In the genomic region with DNA sequence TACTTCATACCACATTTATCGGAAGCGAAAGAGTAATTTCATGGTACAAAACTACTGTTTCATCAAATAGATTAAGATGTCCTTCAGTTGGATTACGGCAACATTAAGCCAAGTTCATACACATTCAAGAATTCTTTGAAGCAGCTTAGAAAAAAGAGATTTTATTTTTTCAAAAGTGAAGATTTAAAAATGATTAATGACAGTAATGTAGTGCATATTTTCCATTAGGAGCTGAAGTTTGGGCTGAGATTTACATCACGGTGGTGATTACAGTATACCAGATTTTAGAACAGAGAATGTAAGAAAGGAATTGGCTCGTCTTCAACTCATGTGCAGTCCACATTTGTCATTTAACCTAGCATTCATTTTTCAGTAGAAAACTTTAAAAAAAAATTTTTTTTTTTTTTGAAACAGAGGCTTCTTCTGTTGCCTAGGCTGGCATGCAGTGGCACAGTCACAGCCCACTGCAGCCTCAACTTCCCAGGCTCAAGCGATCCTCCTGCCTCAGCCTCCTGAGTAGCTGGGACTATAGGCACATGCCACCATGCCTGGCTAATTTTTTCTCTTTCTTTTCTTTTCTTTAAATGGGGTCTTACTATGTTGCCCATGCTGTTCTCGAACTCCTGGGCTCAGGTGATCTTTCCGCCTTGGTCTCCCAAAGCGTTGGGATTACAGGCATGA, we compare ENCODE assay signal across 9 cellular contexts. TPM values are rescaled to one million over a fixed set of nuclear protein-coding genes. Genes with fewer than 3 reads are reported as not detected.
DNase-seq lines count a peak whose midpoint lies in the region; ATAC-seq and TF ChIP-seq lines count a peak whose summit lies in the region.
"Had no signal": no experiment of that assay in that cellular context is flagged by ENCODE, and none has a peak within 500 bp of the region (broad histone marks: within the 10 kb centered on the region; RNA-seq: fewer than 3 reads in every experiment).

No MANE protein-coding gene starts in this region.

- peak overlapping the region; percentile 81 to 85 for H3K4me3 Mint-ChIP-seq in activated T-cell treated with anti-CD3 and anti-CD28 coated beads, Interleukin-2, amount 50 U/mL, for 72 hours
- H3K4me3 Mint-ChIP-seq in activated CD8-positive, alpha-beta T cell treated with anti-CD3 and anti-CD28 coated beads, Interleukin-2, amount 10 ng/mL, durations not matched to agents 7 days and 5 days: peak overlapping the region; percentile 95

- no peak overlapping the region for H3K9ac ChIP-seq in stomach smooth muscle (ENCODE audit: low read length in 2 of 2)

- H3K4me3 ChIP-seq in fibroblast of pulmonary artery (replicated peaks; ENCODE audit: low read depth, low read length) (peak overlapping the region; percentile 73), stomach smooth muscle (ENCODE audit: low read length in 2 of 2) (peak overlapping the region; percentile 57 to 79), psoas muscle (no peak overlapping the region)

- H3K9me3 ChIP-seq in stomach smooth muscle (ENCODE audit: control insufficient read depth in 2 of 2, low read length in 2 of 2) (no peaks in the 10 kb centered on the region), psoas muscle (no peaks in the 10 kb centered on the region)

- 92 to 95% (median 94%) methylated on average over 9 of the region's 9 CpGs for WGBS in psoas muscle, 3 donors

- no peak for DNase-seq in activated T-cell treated with anti-CD3 and anti-CD28 coated beads, Interleukin-2, amount 50 U/mL, for 72 hours
- no peak for DNase-seq in activated T-cell treated with anti-CD3 and anti-CD28 coated beads, Interleukin-2, amount 50 U/mL, for 48 hours
- no peak for DNase-seq in activated CD8-positive, alpha-beta T cell treated with anti-CD3 and anti-CD28 coated beads, Interleukin-2, amount 10 ng/mL, durations not matched to agents 7 days and 5 days
- DNase-seq in fibroblast of pulmonary artery (ENCODE audit: low read depth): no peak
- DNase-seq in psoas muscle: no peak
- DNase-seq in DMS 273 treated with DMSO at 0.1 percent for 48 hours (lab: John Stamatoyannopoulos, UW): no peak
- DNase-seq: Karpas-422 had no signal

- H3K27ac Mint-ChIP-seq in activated T-cell treated with anti-CD3 and anti-CD28 coated beads, Interleukin-2, amount 50 U/mL, for 72 hours: peak overlapping the region; percentile 33
- peak overlapping the region; percentile 86 for H3K27ac Mint-ChIP-seq in activated CD8-positive, alpha-beta T cell treated with anti-CD3 and anti-CD28 coated beads, Interleukin-2, amount 10 ng/mL, durations not matched to agents 7 days and 5 days

- POLR2A ChIA-PET in activated CD8-positive, alpha-beta T cell treated with anti-CD3 and anti-CD28 coated beads, Interleukin-2, amount 10 ng/mL, durations not matched to agents 7 days and 5 days (lab: Charles Lee): interaction anchor here (0.9 to 2.1 kb wide), 3 partner anchors 12 to 65 kb away, joined by 3 to 11 read pairs (median 6); no protein-coding TSS in a partner anchor

- H3K36me3 ChIP-seq in stomach smooth muscle (ENCODE audit: control insufficient read depth in 2 of 2, insufficient read depth in 2 of 2, low read length in 2 of 2): no peaks in the 10 kb centered on the region
- H3K36me3 ChIP-seq in psoas muscle (ENCODE audit: insufficient read depth in 1 of 2, low read depth in 1 of 2): no peaks in the 10 kb centered on the region

- no peaks in the 10 kb centered on the region for H3K9me3 Mint-ChIP-seq in activated T-cell treated with anti-CD3 and anti-CD28 coated beads, Interleukin-2, amount 50 U/mL, for 72 hours
- H3K9me3 Mint-ChIP-seq in activated CD8-positive, alpha-beta T cell treated with anti-CD3 and anti-CD28 coated beads, Interleukin-2, amount 10 ng/mL, durations not matched to agents 7 days and 5 days (ENCODE audit: insufficient read depth): no peaks in the 10 kb centered on the region

- ATAC-seq in activated T-cell treated with anti-CD3 and anti-CD28 coated beads, Interleukin-2, amount 50 U/mL, for 72 hours (replicated peaks in 1 of 2): no peak
- no peak for ATAC-seq in activated CD8-positive, alpha-beta T cell treated with anti-CD3 and anti-CD28 coated beads, Interleukin-2, amount 10 ng/mL, durations not matched to agents 7 days and 5 days
- ATAC-seq in psoas muscle (no peak), HG02981 (IDR thresholded peaks at IDR 0.05; ENCODE audit: unreplicated experiment) (no peak)

- peaks cover 53% of the 10 kb centered on the region for H3K4me1 Mint-ChIP-seq in activated T-cell treated with anti-CD3 and anti-CD28 coated beads, Interleukin-2, amount 50 U/mL, for 72 hours (ENCODE audit: low read depth)
- peaks cover 74% of the 10 kb centered on the region for H3K4me1 Mint-ChIP-seq in activated CD8-positive, alpha-beta T cell treated with anti-CD3 and anti-CD28 coated beads, Interleukin-2, amount 10 ng/mL, durations not matched to agents 7 days and 5 days (ENCODE audit: low read depth)

- TF ChIP-seq CTCF in fibroblast of pulmonary artery (IDR thresholded peaks at IDR 0.05; ENCODE audit: low read length, missing control alignments): no peak
- TF ChIP-seq CTCF in psoas muscle (IDR thresholded peaks at IDR 0.05): no peak

- H3K27ac ChIP-seq in stomach smooth muscle (ENCODE audit: low read length) (no peak overlapping the region), psoas muscle (no peak overlapping the region)

- peaks cover 20% of the 10 kb centered on the region for H3K4me1 ChIP-seq in stomach smooth muscle (ENCODE audit: control insufficient read depth, insufficient read depth, low read length)
- H3K4me1 ChIP-seq in psoas muscle: peaks cover 19% of the 10 kb centered on the region

- CTCF ChIA-PET in activated CD8-positive, alpha-beta T cell treated with anti-CD3 and anti-CD28 coated beads, Interleukin-2, amount 10 ng/mL, durations not matched to agents 7 days and 5 days (lab: Charles Lee): interaction anchor here (0.7 to 3.7 kb wide), 8 partner anchors 7 to 100 kb away, joined by 3 to 40 read pairs (median 6); no protein-coding TSS in a partner anchor

- intact Hi-C loops in psoas muscle (cut with DNase I): loop anchor here in 1 of 2 donors (2.0 to 5.0 kb wide), 2 partner anchors 59 to 87 kb away; no protein-coding TSS in a partner anchor

- H3K36me3 Mint-ChIP-seq in activated T-cell treated with anti-CD3 and anti-CD28 coated beads, Interleukin-2, amount 50 U/mL, for 72 hours (ENCODE audit: insufficient read depth in 2 of 2): peaks cover 2% of the 10 kb centered on the region in 2 donors
- H3K36me3 Mint-ChIP-seq in activated CD8-positive, alpha-beta T cell treated with anti-CD3 and anti-CD28 coated beads, Interleukin-2, amount 10 ng/mL, durations not matched to agents 7 days and 5 days (ENCODE audit: low read depth): peaks cover 3% of the 10 kb centered on the region

- no peaks in the 10 kb centered on the region for H3K27me3 Mint-ChIP-seq in activated T-cell treated with anti-CD3 and anti-CD28 coated beads, Interleukin-2, amount 50 U/mL, for 72 hours (ENCODE audit: low read depth)
- no peaks in the 10 kb centered on the region for H3K27me3 Mint-ChIP-seq in activated CD8-positive, alpha-beta T cell treated with anti-CD3 and anti-CD28 coated beads, Interleukin-2, amount 10 ng/mL, durations not matched to agents 7 days and 5 days (ENCODE audit: low read depth)

- H3K27me3 ChIP-seq in stomach smooth muscle (ENCODE audit: control insufficient read depth in 1 of 2, insufficient read depth in 2 of 2, low read length in 2 of 2) (no peaks in the 10 kb centered on the region), psoas muscle (ENCODE audit: insufficient read depth in 3 of 3, low read length in 2 of 3) (no peaks in the 10 kb centered on the region)

RNA-seq across cellular contexts. Expression of a gene that starts 1.9 kb away (rescaled TPM):
- 10 to 100 TPM; 22.6 to 29.8 TPM for total RNA-seq in activated T-cell treated with anti-CD3 and anti-CD28 coated beads, Interleukin-2, amount 50 U/mL, for 72 hours
- total RNA-seq in activated CD8-positive, alpha-beta T cell treated with anti-CD3 and anti-CD28 coated beads, Interleukin-2, amount 10 ng/mL, durations not matched to agents 7 days and 5 days: 10 to 100 TPM; 38.2 to 38.5 TPM
- 10 to 100 TPM in 2 of 4 donors, 1 to 10 TPM in 2; 2.6 to 30.2 (median 12.4) TPM for total RNA-seq in psoas muscle
- 1 to 10 TPM; 3.2 to 8.1 (median 6.1) TPM for polyA plus RNA-seq in psoas muscle
